20 cellular contexts compared by ENCODE assay signal in genomic region chr2:47187124-47187523, GRCh38. TPM values are rescaled to one million over a fixed set of nuclear protein-coding genes. Genes with fewer than 3 reads are reported as not detected.
DNase-seq lines count a peak whose midpoint lies in the region; ATAC-seq and TF ChIP-seq lines count a peak whose summit lies in the region.
"Had no signal": no experiment of that assay in that cellular context is flagged by ENCODE, and none has a peak within 500 bp of the region (broad histone marks: within the 10 kb centered on the region; RNA-seq: fewer than 3 reads in every experiment).

No MANE protein-coding gene starts in this region.

- no peak for TF ChIP-seq EP300 in esophagus muscularis mucosa (IDR thresholded peaks at IDR 0.05)

- TF ChIP-seq RAD21 in IMR-90 (IDR thresholded peaks at IDR 0.05; ENCODE audit: low read length) = no peak

- H3K4me3 ChIP-seq in IMR-90 (ENCODE audit: insufficient read depth, low read depth, low read length) (no peak overlapping the region), Panc1 (ENCODE audit: low read depth in 2 of 2, low read length in 2 of 2) (no peak overlapping the region), esophagus muscularis mucosa (no peak overlapping the region)

- TF ChIP-seq CTCF in IMR-90 (conservative IDR thresholded peaks at IDR 0.05; ENCODE audit: low read depth, low read length) = no peak
- TF ChIP-seq CTCF in Panc1 (IDR thresholded peaks at IDR 0.05) = no peak
- TF ChIP-seq CTCF in glutamatergic neuron (IDR thresholded peaks at IDR 0.05; ENCODE audit: partially characterized antibody, unreplicated experiment) = no peak
- no peak for TF ChIP-seq CTCF in esophagus muscularis mucosa (IDR thresholded peaks at IDR 0.05)

- no TSS peak for BruUV-seq in IMR-90 (replicated peaks; lab: Mats Ljungman, UMichigan)
- BruUV-seq in Panc1 (replicated peaks; lab: Mats Ljungman, UMichigan) = no TSS peak

- peak overlapping the region; percentile 63 for H4K91ac ChIP-seq in IMR-90 (ENCODE audit: insufficient read depth, low read depth, low read length)

- H3K27ac Mint-ChIP-seq in glutamatergic neuron (ENCODE audit: unreplicated experiment) = peak overlapping the region; percentile 56
- H3K27ac Mint-ChIP-seq in effector memory CD8-positive, alpha-beta T cell = no peak overlapping the region
- H3K27ac Mint-ChIP-seq: CD8-positive, alpha-beta T cell; HFFc6 had no signal

- in situ Hi-C loops in IMR-90 (cut with MboI; ENCODE audit: low sequenced_read_pairs) = no loop called here
- in situ Hi-C loops in Panc1 (cut with HindIII; ENCODE audit: low pct_unique_long_range_greater_than_20kb, low sequenced_read_pairs) = no loop called here

- H2BK20ac ChIP-seq in IMR-90 (ENCODE audit: low read depth, low read length) = peak overlapping the region; percentile 61

- peaks cover 41% of the 10 kb centered on the region for H3K4me1 Mint-ChIP-seq in glutamatergic neuron (ENCODE audit: low read depth, unreplicated experiment)
- H3K4me1 Mint-ChIP-seq in effector memory CD8-positive, alpha-beta T cell (ENCODE audit: low read depth in 2 of 2) = no peaks in the 10 kb centered on the region

- H2BK120ac ChIP-seq in IMR-90 (ENCODE audit: low read depth, low read length) = peak overlapping the region; percentile 86

- H3K4me3 Mint-ChIP-seq in glutamatergic neuron (ENCODE audit: unreplicated experiment) = peak overlapping the region; percentile 34
- H3K4me3 Mint-ChIP-seq in effector memory CD8-positive, alpha-beta T cell = no peak overlapping the region
- H3K4me3 Mint-ChIP-seq: CD8-positive, alpha-beta T cell; HFFc6 had no signal

- peak overlapping the region; percentile 61 for H3K14ac ChIP-seq in IMR-90 (replicated peaks; ENCODE audit: low read depth, low read length)

- peaks cover 0 to 25% of the 10 kb centered on the region in 2 experiments; a peak in 2 of 4 replicates for H3K79me1 ChIP-seq in IMR-90 (ENCODE audit: low read depth in 1 of 2, low read length in 2 of 2)

- POLR2A ChIA-PET in IMR-90 (lab: Charles Lee; ENCODE audit: unreplicated experiment) = no interaction called here
- POLR2A ChIA-PET in Panc1 (lab: Charles Lee) = no interaction called here

- H2BK15ac ChIP-seq in IMR-90 (ENCODE audit: low read depth, low read length) = peak overlapping the region; percentile 79; the same call in 2 of the 3 replicates

- no peak overlapping the region for H3K27ac ChIP-seq in IMR-90 (ENCODE audit: insufficient read depth, low read length)
- H3K27ac ChIP-seq in Panc1 (ENCODE audit: low read length) = peak overlapping the region; percentile 55
- no peak overlapping the region for H3K27ac ChIP-seq in esophagus muscularis mucosa (replicated peaks in 1 of 4)
- H3K27ac ChIP-seq: KMS-11 had no signal

- H2AK9ac ChIP-seq in IMR-90 (replicated peaks; ENCODE audit: low read depth, low read length, poor library complexity) = no peak overlapping the region

- CTCF ChIA-PET in IMR-90 (lab: Yijun Ruan, JAX) = no interaction called here
- CTCF ChIA-PET in Panc1 (lab: Charles Lee) = no interaction called here

- peak overlapping the region; percentile 59 for H2AFZ ChIP-seq in IMR-90 (replicated peaks; ENCODE audit: low read length, poor library complexity)

- peaks cover 15% of the 10 kb centered on the region for H3K4me1 ChIP-seq in IMR-90 (ENCODE audit: control insufficient read depth, insufficient read depth, low read length)
- peaks cover 36% of the 10 kb centered on the region for H3K4me1 ChIP-seq in Panc1 (ENCODE audit: control insufficient read depth, insufficient read depth, low read length)
- H3K4me1 ChIP-seq in esophagus muscularis mucosa = peaks cover 0 to 29% (median 25%) of the 10 kb centered on the region in 4 donors

- H3K27me3 ChIP-seq in IMR-90 (ENCODE audit: control insufficient read depth, insufficient read depth, low read length) = no peaks in the 10 kb centered on the region
- no peaks in the 10 kb centered on the region for H3K27me3 ChIP-seq in Panc1 (ENCODE audit: control insufficient read depth, insufficient read depth, low read length)
- no peaks in the 10 kb centered on the region for H3K27me3 ChIP-seq in esophagus muscularis mucosa

- H3K56ac ChIP-seq in IMR-90 (ENCODE audit: extremely low read depth, insufficient read depth, low read length) = 0 out of 2 replicates have a peak overlapping the region, but pooled peaks have one; percentile 14

- no peaks in the 10 kb centered on the region for H3K36me3 Mint-ChIP-seq in glutamatergic neuron (ENCODE audit: unreplicated experiment)
- H3K36me3 Mint-ChIP-seq in effector memory CD8-positive, alpha-beta T cell (ENCODE audit: insufficient read depth) = no peaks in the 10 kb centered on the region
- H3K36me3 Mint-ChIP-seq: CD8-positive, alpha-beta T cell had no signal

- H3K9ac ChIP-seq in IMR-90 (ENCODE audit: low read depth, low read length) = no peak overlapping the region
- H3K9ac ChIP-seq: KMS-11 had no signal

- no peak for DNase-seq in IMR-90
- no peak for DNase-seq in Panc1 (ENCODE audit: low read depth, low spot score)
- DNase-seq in glutamatergic neuron = no peak
- peak; percentile 23 for DNase-seq in retina
- no peak for DNase-seq in effector memory CD8-positive, alpha-beta T cell
- no peak for DNase-seq in esophagus muscularis mucosa (ENCODE audit: extremely low spot score)
- DNase-seq in cerebellum (ENCODE audit: low spot score) = no peak
- DNase-seq: CD8-positive, alpha-beta T cell; DMS79; H7; HFFc6; NCI-H1048; NCI-H1436; NCI-H1930; NCI-H69; NK-92 treated with Interleukin-12 subunit alpha and Interleukin-12 subunit beta, amount 100 ng/mL, for 24 hours; T-helper 1 cell had no signal

- peaks cover 3% of the 10 kb centered on the region for H3K27me3 Mint-ChIP-seq in glutamatergic neuron (ENCODE audit: unreplicated experiment)
- peaks cover 20 to 51% of the 10 kb centered on the region in 2 donors for H3K27me3 Mint-ChIP-seq in effector memory CD8-positive, alpha-beta T cell

- peak overlapping the region; percentile 77 for H2AK5ac ChIP-seq in IMR-90 (ENCODE audit: low read depth, low read length)

- no peak for ATAC-seq in IMR-90 (ENCODE audit: low read depth)
- no peak for ATAC-seq in Panc1
- ATAC-seq in effector memory CD8-positive, alpha-beta T cell (replicated peaks) = no peak
- ATAC-seq: CD8-positive, alpha-beta T cell; Right ventricle myocardium inferior had no signal

- dilution Hi-C loops in IMR-90 (cut with HindIII; ENCODE audit: low sequenced_read_pairs, unreplicated experiment) = no loop called here

- no peak overlapping the region for H3K23ac ChIP-seq in IMR-90 (ENCODE audit: low read depth, low read length)

- no peaks in the 10 kb centered on the region for H3K9me3 Mint-ChIP-seq in glutamatergic neuron (ENCODE audit: unreplicated experiment)
- H3K9me3 Mint-ChIP-seq in effector memory CD8-positive, alpha-beta T cell = no peaks in the 10 kb centered on the region
- H3K9me3 Mint-ChIP-seq: CD8-positive, alpha-beta T cell; HFFc6 had no signal

- no peak overlapping the region for H2BK5ac ChIP-seq in IMR-90 (ENCODE audit: low read depth, low read length, poor library complexity, severe bottlenecking)

- TF ChIP-seq POLR2A in IMR-90 (IDR thresholded peaks at IDR 0.05; ENCODE audit: low read depth, low read length) (no peak), esophagus muscularis mucosa (IDR thresholded peaks at IDR 0.05; ENCODE audit: low read depth) (no peak)

- H4K8ac ChIP-seq in IMR-90 (ENCODE audit: low read depth in 2 of 2, low read length in 2 of 2) = peak overlapping the region in 1 of 2 experiments; percentile 61; a peak in 2 of 4 replicates

- no peak overlapping the region for H3K4me2 ChIP-seq in IMR-90 (ENCODE audit: low read depth, low read length)
- H3K4me2 ChIP-seq: KMS-11 had no signal

- H3K9me1 ChIP-seq in IMR-90 (ENCODE audit: insufficient read depth, low read length) = peaks cover under 1% of the 10 kb centered on the region; the same call in 1 of the 2 replicates

- 60% methylated on average over 1 of the region's 4 CpGs; no CpG with 5 or more reads in 1 of the 2 experiments for WGBS in IMR-90 (ENCODE audit: extremely low coverage in 2 of 2, insufficient read length in 1 of 2), 2 experiments
- WGBS in esophagus muscularis mucosa = 73% methylated on average over 4 of the region's 4 CpGs

- peak overlapping the region; percentile 25; the same call in 1 of the 2 replicates for H4K5ac ChIP-seq in IMR-90 (ENCODE audit: low read depth, low read length)

- intact Hi-C loops in IMR-90 (cut with micrococcal nuclease) = no loop called here
- intact Hi-C loops in Panc1 (cut with micrococcal nuclease; ENCODE audit: unreplicated experiment) = no loop called here
- intact Hi-C loops in esophagus muscularis mucosa (cut with DNase I) = loop anchor here (5.0 kb wide), 1 partner anchor 40 kb away; no protein-coding TSS in a partner anchor

- H3K9me3 ChIP-seq in IMR-90 (ENCODE audit: control insufficient read depth, insufficient read depth, low read length) (no peaks in the 10 kb centered on the region), Panc1 (ENCODE audit: control insufficient read depth, insufficient read depth, low read depth, low read length) (no peaks in the 10 kb centered on the region), esophagus muscularis mucosa (no peaks in the 10 kb centered on the region)

- peak overlapping the region; percentile 71 for H3K4ac ChIP-seq in IMR-90 (ENCODE audit: low read depth, low read length)

- H3K18ac ChIP-seq in IMR-90 (ENCODE audit: low read depth, low read length) = peak overlapping the region; percentile 44

- H3K36me3 ChIP-seq in IMR-90 (ENCODE audit: control insufficient read depth, insufficient read depth, low read length) = no peaks in the 10 kb centered on the region
- H3K36me3 ChIP-seq in Panc1 (ENCODE audit: control insufficient read depth, insufficient read depth, low read length) = no peaks in the 10 kb centered on the region
- no peaks in the 10 kb centered on the region for H3K36me3 ChIP-seq in esophagus muscularis mucosa

- H4K20me1 ChIP-seq in IMR-90 (ENCODE audit: insufficient read depth, low read length) = no peaks in the 10 kb centered on the region

TF ChIP-seq in IMR-90, 13 proteins besides CTCF, POLR2A, EP300 and RAD21 (continues in another document):
- TF ChIP-seq NFE2L2 (IDR thresholded peaks at IDR 0.05; ENCODE audit: low read depth, low read length) = no peak

RNA-seq across cellular contexts. Expression of gene CALM2, which starts 10.8 kb away (rescaled TPM):
- total RNA-seq in IMR-90 (2012; rRNA removed) (290 and 1,344 TPM in 2 replicates), Panc1 (2021; ENCODE audit: unreplicated experiment) (705 TPM), glutamatergic neuron (ENCODE audit: unreplicated experiment) (1,225 TPM), esophagus muscularis mucosa (1,000 to 10,000 TPM in 1 of 4 donors, 100 to 1,000 TPM in 3; 583 to 1,083 (median 785) TPM), cerebellum (526 TPM)
- polyA plus RNA-seq in IMR-90 (2012; rRNA removed) = 774 and 970 TPM in 2 replicates
- 56.0 and 99.9 TPM in 2 replicates for polyA plus RNA-seq in IMR-90 (2012; cell fraction: cytosol; rRNA removed)
- polyA plus RNA-seq in IMR-90 (2012; cell fraction: nucleus; rRNA removed; ENCODE audit: low replicate concordance) = 20.2 and 214 TPM in 2 replicates
- polyA plus RNA-seq in Panc1 (2012; ENCODE audit: insufficient read length) = 531 TPM

RNA-seq across cellular contexts. Expression of gene STPG4, which starts 32.0 kb away (rescaled TPM):
- 0.18 and 0.28 TPM in 2 replicates for total RNA-seq in IMR-90 (2012; rRNA removed)
- 0.06 and 0.12 TPM in 2 replicates for polyA plus RNA-seq in IMR-90 (2012; rRNA removed)
- polyA plus RNA-seq in IMR-90 (2012; cell fraction: cytosol; rRNA removed) = not detected in 2 replicates
- 0.18 and 0.49 TPM in 2 replicates for polyA plus RNA-seq in IMR-90 (2012; cell fraction: nucleus; rRNA removed; ENCODE audit: low replicate concordance)
- total RNA-seq in Panc1 (2021; ENCODE audit: unreplicated experiment) = 0.36 TPM
- not detected for polyA plus RNA-seq in Panc1 (2012; ENCODE audit: insufficient read length)
- total RNA-seq in glutamatergic neuron (ENCODE audit: unreplicated experiment) = 1.3 TPM
- total RNA-seq in esophagus muscularis mucosa = not detected
- total RNA-seq in cerebellum = 1.00 TPM
- total RNA-seq: H7, MCF 10A, Right ventricle myocardium inferior had no signal
